8 cellular contexts compared by ENCODE assay signal in genomic region chr9:136694163-136694864, GRCh38. TPM values are rescaled to one million over a fixed set of nuclear protein-coding genes. Genes with fewer than 3 reads are reported as not detected.
A peak's percentile ranks its signal among the peaks of the same experiment; 100 is the strongest.
DNase-seq lines count a peak whose midpoint lies in the region; ATAC-seq and TF ChIP-seq lines count a peak whose summit lies in the region.

No MANE protein-coding gene starts in this region.

- intact Hi-C loops in HCT116 (cut with micrococcal nuclease): loop anchor here (2.0 kb wide), 2 partner anchors 50 to 210 kb away; no protein-coding TSS in a partner anchor
- intact Hi-C loops in ovary (cut with DNase I): no loop called here
- intact Hi-C loops in activated T-helper 2 cell treated with anti-CD3 and anti-CD28 coated beads, Interferon-gamma antibody, Interleukin-2, Interleukin-4, amounts not matched to agents 10 μg/mL and 5 μg/mL and 100 μg/mL, durations not matched to agents 14 hours and 24 hours and 36 hours (cut with micrococcal nuclease): no loop called here

- no peaks in the 10 kb centered on the region for H3K9me3 ChIP-seq in HCT116 (ENCODE audit: control insufficient read depth in 1 of 2, insufficient read depth in 1 of 2, low read depth in 1 of 2, low read length in 2 of 2)
- H3K9me3 ChIP-seq in ovary: no peaks in the 10 kb centered on the region

- POLR2A ChIA-PET in HCT116 (lab: Charles Lee): interaction anchor here (1.0 to 1.1 kb wide), 3 partner anchors 20 to 34 kb away, joined by 4 to 6 read pairs (median 5); no protein-coding TSS in a partner anchor

- no peaks in the 10 kb centered on the region for H3K36me3 Mint-ChIP-seq in activated T-helper 2 cell treated with anti-CD3 and anti-CD28 coated beads, Interferon-gamma antibody, Interleukin-2, Interleukin-4, amounts not matched to agents 10 μg/mL and 5 μg/mL and 100 μg/mL, durations not matched to agents 14 hours and 24 hours and 36 hours (ENCODE audit: low read depth)

- peak overlapping the region; percentile 31 to 58 for H3K4me3 ChIP-seq in HCT116 (replicated peaks in 1 of 2; ENCODE audit: low read depth in 1 of 2, low read length in 2 of 2)
- no peak overlapping the region for H3K4me3 ChIP-seq in fibroblast of mammary gland (ENCODE audit: control insufficient read depth, low read depth, low read length)
- no peak overlapping the region for H3K4me3 ChIP-seq in ovary

- no peak for TF ChIP-seq EP300 in ovary (IDR thresholded peaks at IDR 0.05)

- H3K9me2 ChIP-seq in HCT116 (ENCODE audit: insufficient read depth): no peaks in the 10 kb centered on the region

- TF ChIP-seq CTCF in HCT116 (IDR thresholded peaks at IDR 0.05 in 2 of 3, conservative IDR thresholded peaks at IDR 0.05 in 1 of 3; ENCODE audit: borderline replicate concordance in 1 of 3, insufficient read depth in 1 of 3, low read depth in 2 of 3, low read length in 2 of 3) (peak in 2 of 3 experiments; percentile 86 to 87; a peak in 4 of 6 replicates), fibroblast of mammary gland (conservative IDR thresholded peaks at IDR 0.05; ENCODE audit: control insufficient read depth, insufficient read depth, low read depth, low read length) (peak; percentile 70), ovary (IDR thresholded peaks at IDR 0.05) (no peak)

- peak overlapping the region; percentile 98 for H3K4me2 ChIP-seq in HCT116 (ENCODE audit: low read length)

- peak; percentile 82 for ATAC-seq in HCT116

- peaks cover 4% of the 10 kb centered on the region for H3K27me3 Mint-ChIP-seq in activated T-helper 2 cell treated with anti-CD3 and anti-CD28 coated beads, Interferon-gamma antibody, Interleukin-2, Interleukin-4, amounts not matched to agents 10 μg/mL and 5 μg/mL and 100 μg/mL, durations not matched to agents 14 hours and 24 hours and 36 hours (ENCODE audit: low read depth)

- RAD21 ChIA-PET in HCT116 (lab: Charles Lee; ENCODE audit: low non-redundant PET in 1 of 2, low total read pairs in 2 of 2, uncharacterized antibody in 2 of 2, unreplicated experiment in 2 of 2): interaction anchor here (0.7 to 1.0 kb wide), 5 partner anchors 36 to 210 kb away, joined by 3 to 4 read pairs (median 3); partner anchors contain the start of gene LCN8 (in 1 of the 2)

- no peaks in the 10 kb centered on the region for H3K27me3 ChIP-seq in HCT116 (ENCODE audit: insufficient read depth, low read length)
- no peaks in the 10 kb centered on the region for H3K27me3 ChIP-seq in ovary

- BruUV-seq in HCT116 (replicated peaks; lab: Mats Ljungman, UMichigan): no TSS peak

- H3K27ac ChIP-seq in HCT116 (ENCODE audit: low read depth, low read length) (peak overlapping the region; percentile 92), ovary (no peak overlapping the region)

- TF ChIP-seq POLR2A in HCT116 (IDR thresholded peaks at IDR 0.05; ENCODE audit: borderline replicate concordance, extremely low read depth, insufficient read depth, insufficient read length) (no peak), ovary (IDR thresholded peaks at IDR 0.05) (no peak)

- H3K4me3 Mint-ChIP-seq in activated T-helper 2 cell treated with anti-CD3 and anti-CD28 coated beads, Interferon-gamma antibody, Interleukin-2, Interleukin-4, amounts not matched to agents 10 μg/mL and 5 μg/mL and 100 μg/mL, durations not matched to agents 14 hours and 24 hours and 36 hours (ENCODE audit: low read depth): no peak overlapping the region

- H3K27ac Mint-ChIP-seq in activated T-helper 2 cell treated with anti-CD3 and anti-CD28 coated beads, Interferon-gamma antibody, Interleukin-2, Interleukin-4, amounts not matched to agents 10 μg/mL and 5 μg/mL and 100 μg/mL, durations not matched to agents 14 hours and 24 hours and 36 hours: no peak overlapping the region

- DNase-seq in COLO829 (ENCODE audit: low spot score) (peak; percentile 58), HCT116 (ENCODE audit: low read depth, low spot score) (peak; percentile 43), UCSD-AML1 (lab: John Stamatoyannopoulos, UW; ENCODE audit: unreplicated experiment) (peak; percentile 73), fibroblast of mammary gland (ENCODE audit: low read depth) (peak; percentile 30), ovary (peak in 3 of 5 donors; percentile 39 to 54 (median 45)), NCI-H1436 (lab: John Stamatoyannopoulos, UW) (no peak), germinal center (ENCODE audit: low spot score) (no peak)
- no peak for DNase-seq in activated T-helper 2 cell treated with anti-CD3 and anti-CD28 coated beads, Interferon-gamma antibody, Interleukin-2, Interleukin-4, amounts not matched to agents 10 μg/mL and 5 μg/mL and 100 μg/mL, durations not matched to agents 14 hours and 24 hours and 36 hours (ENCODE audit: low spot score)

- no peak for TF ChIP-seq RAD21 in HCT116 (IDR thresholded peaks at IDR 0.05; ENCODE audit: low read depth)

- H3K9ac ChIP-seq in HCT116 (ENCODE audit: low read length): peak overlapping the region; percentile 74

- WGBS in ovary, 3 donors: 37 to 46% (median 41%) methylated on average over 22 to 32 of the region's 32 CpGs

- peak overlapping the region; percentile 54 for H2AFZ ChIP-seq in HCT116 (ENCODE audit: low read depth, low read length, poor library complexity, severe bottlenecking)

- H4K20me1 ChIP-seq in HCT116 (ENCODE audit: insufficient read depth): no peaks in the 10 kb centered on the region

- H3K36me3 ChIP-seq in HCT116 (ENCODE audit: control insufficient read depth in 1 of 2, insufficient read depth in 2 of 2, low read length in 2 of 2) (no peaks in the 10 kb centered on the region), ovary (no peaks in the 10 kb centered on the region)

- CTCF ChIA-PET in HCT116 (lab: Charles Lee): interaction anchor here (0.7 to 1.4 kb wide), 12 partner anchors 9 to 335 kb away, joined by 3 to 11 read pairs (median 4); no protein-coding TSS in a partner anchor

- H3K4me1 ChIP-seq in HCT116 (ENCODE audit: control insufficient read depth in 1 of 2, insufficient read depth in 2 of 2, low read length in 2 of 2) (peaks cover 50 to 77% of the 10 kb centered on the region in 2 experiments), ovary (ENCODE audit: insufficient read depth) (peaks cover 3% of the 10 kb centered on the region)

- no peaks in the 10 kb centered on the region for H3K79me2 ChIP-seq in HCT116 (ENCODE audit: insufficient read depth, low read length)

- H3K4me1 Mint-ChIP-seq in activated T-helper 2 cell treated with anti-CD3 and anti-CD28 coated beads, Interferon-gamma antibody, Interleukin-2, Interleukin-4, amounts not matched to agents 10 μg/mL and 5 μg/mL and 100 μg/mL, durations not matched to agents 14 hours and 24 hours and 36 hours (ENCODE audit: low read depth): no peaks in the 10 kb centered on the region

- H3K9me3 Mint-ChIP-seq in activated T-helper 2 cell treated with anti-CD3 and anti-CD28 coated beads, Interferon-gamma antibody, Interleukin-2, Interleukin-4, amounts not matched to agents 10 μg/mL and 5 μg/mL and 100 μg/mL, durations not matched to agents 14 hours and 24 hours and 36 hours: no peaks in the 10 kb centered on the region

TF ChIP-seq in HCT116, 20 proteins besides CTCF, POLR2A, EP300 and RAD21 (continues in another document):
- no peak for TF ChIP-seq CBX3 (IDR thresholded peaks at IDR 0.05; ENCODE audit: low read depth)
- no peak for TF ChIP-seq SP1 (IDR thresholded peaks at IDR 0.05; ENCODE audit: low read depth)
- no peak for TF ChIP-seq SIN3A (IDR thresholded peaks at IDR 0.05; ENCODE audit: low read depth)
- no peak for TF ChIP-seq ZNF274 (IDR thresholded peaks at IDR 0.05; ENCODE audit: low read depth, low read length)

RNA-seq across cellular contexts. Expression of gene AGPAT2, which starts 7.1 kb away (rescaled TPM):
- total RNA-seq in HCT116 (2021; ENCODE audit: unreplicated experiment): 86.0 TPM
- 84.7 and 91.2 TPM in 2 replicates for polyA plus RNA-seq in HCT116 (2012)
- 10 to 100 TPM; 14.4 to 40.9 (median 24.8) TPM for total RNA-seq in ovary
- 10 to 100 TPM in 1 of 2 donors, 1 to 10 TPM in 1; 6.1 to 23.9 TPM for polyA plus RNA-seq in ovary
- 38.3 and 40.5 TPM in 2 replicates for total RNA-seq in activated T-helper 2 cell treated with anti-CD3 and anti-CD28 coated beads, Interferon-gamma antibody, Interleukin-2, Interleukin-4, amounts not matched to agents 10 μg/mL and 5 μg/mL and 100 μg/mL, durations not matched to agents 14 hours and 24 hours and 36 hours

RNA-seq across cellular contexts. Expression of gene DIPK1B, which starts 18.1 kb away (rescaled TPM):
- 15.6 TPM for total RNA-seq in HCT116 (2021; ENCODE audit: unreplicated experiment)
- 13.9 and 14.7 TPM in 2 replicates for polyA plus RNA-seq in HCT116 (2012)
- total RNA-seq in ovary: 10 to 100 TPM in 5 of 7 donors, 1 to 10 TPM in 2; 5.2 to 23.4 (median 13.1) TPM
- polyA plus RNA-seq in ovary: 10 to 100 TPM in 1 of 2 donors, 1 to 10 TPM in 1; 2.9 to 15.0 TPM
- 3.1 and 3.4 TPM in 2 replicates for total RNA-seq in activated T-helper 2 cell treated with anti-CD3 and anti-CD28 coated beads, Interferon-gamma antibody, Interleukin-2, Interleukin-4, amounts not matched to agents 10 μg/mL and 5 μg/mL and 100 μg/mL, durations not matched to agents 14 hours and 24 hours and 36 hours

RNA-seq across cellular contexts. Expression of gene EGFL7, which starts 31.6 kb away (rescaled TPM):
- 82.0 TPM for total RNA-seq in HCT116 (2021; ENCODE audit: unreplicated experiment)
- polyA plus RNA-seq in HCT116 (2012): 87.5 and 89.7 TPM in 2 replicates
- 100 to 1,000 TPM in 1 of 7 donors, 10 to 100 TPM in 6; 27.1 to 113 (median 43.4) TPM for total RNA-seq in ovary
- 100 to 1,000 TPM in 1 of 2 donors, under 1 TPM in 1; 0.18 to 105 TPM for polyA plus RNA-seq in ovary
- 2.6 and 2.8 TPM in 2 replicates for total RNA-seq in activated T-helper 2 cell treated with anti-CD3 and anti-CD28 coated beads, Interferon-gamma antibody, Interleukin-2, Interleukin-4, amounts not matched to agents 10 μg/mL and 5 μg/mL and 100 μg/mL, durations not matched to agents 14 hours and 24 hours and 36 hours

RNA-seq across cellular contexts. Expression of gene LCN10, which starts 48.4 kb away (rescaled TPM):
- total RNA-seq in HCT116 (2021; ENCODE audit: unreplicated experiment) (not detected), ovary (10 to 100 TPM in 2 of 7 donors, 1 to 10 TPM in 5; 1.4 to 45.4 (median 4.5) TPM)
- 0.07 TPM in 1 of 2 replicates, not detected in the other for polyA plus RNA-seq in HCT116 (2012)
- 10 to 100 TPM in 1 of 2 donors, 1 to 10 TPM in 1; 2.4 to 15.2 TPM for polyA plus RNA-seq in ovary
- total RNA-seq in activated T-helper 2 cell treated with anti-CD3 and anti-CD28 coated beads, Interferon-gamma antibody, Interleukin-2, Interleukin-4, amounts not matched to agents 10 μg/mL and 5 μg/mL and 100 μg/mL, durations not matched to agents 14 hours and 24 hours and 36 hours: 1.2 and 1.7 TPM in 2 replicates

RNA-seq across cellular contexts. Expression of gene LCN6, which starts 54.0 kb away (rescaled TPM):
- total RNA-seq in HCT116 (2021; ENCODE audit: unreplicated experiment) (not detected), ovary (10 to 100 TPM in 3 of 7 donors, 1 to 10 TPM in 4; 1.8 to 59.3 (median 8.3) TPM)
- not detected in 2 replicates for polyA plus RNA-seq in HCT116 (2012)
- 10 to 100 TPM in 1 of 2 donors, 1 to 10 TPM in 1; 1.6 to 33.4 TPM for polyA plus RNA-seq in ovary
- not detected in 2 replicates for total RNA-seq in activated T-helper 2 cell treated with anti-CD3 and anti-CD28 coated beads, Interferon-gamma antibody, Interleukin-2, Interleukin-4, amounts not matched to agents 10 μg/mL and 5 μg/mL and 100 μg/mL, durations not matched to agents 14 hours and 24 hours and 36 hours

Comparison
In these comparisons a context has a peak if more than half of its experiments do, and no peak if none do; other contexts are left out.
1. DNase-seq: peak in COLO829 (single experiment), HCT116 (single experiment), UCSD-AML1 (single experiment), fibroblast of mammary gland (single experiment) and ovary (3 of 5); none in activated T-helper 2 cell treated with anti-CD3 and anti-CD28 coated beads, Interferon-gamma antibody, Interleukin-2, Interleukin-4, amounts not matched to agents 10 μg/mL and 5 μg/mL and 100 μg/mL, durations not matched to agents 14 hours and 24 hours and 36 hours (single experiment), NCI-H1436 (single experiment) and germinal center (single experiment).
2. H3K4me3 ChIP-seq: peak in HCT116 (2 of 2); none in fibroblast of mammary gland (single experiment) and ovary (single experiment).
3. CTCF ChIP-seq: peak in HCT116 (2 of 3) and fibroblast of mammary gland (single experiment); none in ovary (0 of 3).